Comparison of ENCODE assay signal across 24 cellular contexts in genomic region chr4:152686452-152687013, GRCh38. TPM values are rescaled to one million over a fixed set of nuclear protein-coding genes. Genes with fewer than 3 reads are reported as not detected.
DNase-seq lines count a peak whose midpoint lies in the region; ATAC-seq, FAIRE-seq and TF ChIP-seq lines count a peak whose summit lies in the region.
"Had no signal": no experiment of that assay in that cellular context is flagged by ENCODE, and none has a peak within 500 bp of the region (broad histone marks: within the 10 kb centered on the region; RNA-seq: fewer than 3 reads in every experiment).

No MANE protein-coding gene starts in this region.

- TF ChIP-seq EP300 in SK-N-SH (IDR thresholded peaks at IDR 0.05; ENCODE audit: borderline replicate concordance in 1 of 2, low read depth in 1 of 2, low read length in 1 of 2), result no peak

- peaks cover 0 to 1% (median 0%) of the 10 kb centered on the region in 11 donors for H3K9me3 Mint-ChIP-seq in naive thymus-derived CD4-positive, alpha-beta T cell
- H3K9me3 Mint-ChIP-seq: CD14-positive monocyte had no signal

- TF ChIP-seq RAD21 in SK-N-SH (IDR thresholded peaks at IDR 0.05; ENCODE audit: low read length), result no peak

- H3K4me2 ChIP-seq in SK-N-SH, result no peak overlapping the region

- H3F3A ChIP-seq in SK-N-SH (replicated peaks; ENCODE audit: insufficient read depth), result peaks cover under 1% of the 10 kb centered on the region

- CTCF ChIA-PET in naive thymus-derived CD4-positive, alpha-beta T cell (lab: Charles Lee), result no interaction called here
- CTCF ChIA-PET in SK-N-SH (lab: Yijun Ruan, JAX), result interaction anchor here (0.9 kb wide), 1 partner anchor 186 kb away, joined by 4 read pairs; no protein-coding TSS in a partner anchor

- H3K9me3 ChIP-seq in left ventricle myocardium inferior (replicated peaks) (no peaks in the 10 kb centered on the region), right atrium auricular region (no peaks in the 10 kb centered on the region), SK-N-SH (no peaks in the 10 kb centered on the region)
- no peaks in the 10 kb centered on the region for H3K9me3 ChIP-seq in naive thymus-derived CD4-positive, alpha-beta T cell (ENCODE audit: control insufficient read depth in 2 of 3, low read length in 3 of 3)
- H3K9me3 ChIP-seq: SJCRH30 had no signal

- peak; percentile 54 for ATAC-seq in naive thymus-derived CD4-positive, alpha-beta T cell
- ATAC-seq in HG03460 (IDR thresholded peaks at IDR 0.05; ENCODE audit: unreplicated experiment), result no peak

- H3K36me3 ChIP-seq in left ventricle myocardium inferior (no peaks in the 10 kb centered on the region), right atrium auricular region (no peaks in the 10 kb centered on the region), bronchial epithelial cell (ENCODE audit: control insufficient read depth, insufficient read depth, low read length) (no peaks in the 10 kb centered on the region), SK-N-SH (replicated peaks in 1 of 2; ENCODE audit: control insufficient read depth in 1 of 2, insufficient read depth in 2 of 2, low read length in 1 of 2) (no peaks in the 10 kb centered on the region)
- no peaks in the 10 kb centered on the region for H3K36me3 ChIP-seq in naive thymus-derived CD4-positive, alpha-beta T cell (ENCODE audit: control insufficient read depth in 2 of 3, insufficient read depth in 3 of 3, low read length in 3 of 3)
- H3K36me3 ChIP-seq: SJCRH30 had no signal

- POLR2A ChIA-PET in naive thymus-derived CD4-positive, alpha-beta T cell (lab: Charles Lee), result no interaction called here
- POLR2A ChIA-PET in SK-N-SH (lab: Yijun Ruan, JAX), result no interaction called here

- no peak overlapping the region for H3K9ac ChIP-seq in SK-N-SH

- H3K4me1 Mint-ChIP-seq in naive thymus-derived CD4-positive, alpha-beta T cell, result peaks cover 0 to 24% (median 0%) of the 10 kb centered on the region in 7 donors

- no peak overlapping the region for H2AFZ ChIP-seq in SK-N-SH (ENCODE audit: low read depth)

- no peaks in the 10 kb centered on the region for H3K9me2 ChIP-seq in SK-N-SH

- H3K4me1 ChIP-seq in left ventricle myocardium inferior (peaks cover 58% of the 10 kb centered on the region), right atrium auricular region (peaks cover 0 to 23% of the 10 kb centered on the region in 2 donors), SK-N-SH (ENCODE audit: control insufficient read depth in 1 of 2, insufficient read depth in 2 of 2, low read depth in 1 of 2, low read length in 1 of 2) (peaks cover 0 to 4% of the 10 kb centered on the region in 2 experiments; a peak in 2 of 4 replicates)
- no peaks in the 10 kb centered on the region for H3K4me1 ChIP-seq in naive thymus-derived CD4-positive, alpha-beta T cell (ENCODE audit: control insufficient read depth in 2 of 2, insufficient read depth in 2 of 2, low read length in 2 of 2)
- H3K4me1 ChIP-seq: SJCRH30 had no signal

- intact Hi-C loops in left ventricle myocardium inferior (cut with micrococcal nuclease), result no loop called here
- intact Hi-C loops in naive thymus-derived CD4-positive, alpha-beta T cell (cut with micrococcal nuclease), result no loop called here

- H4K20me1 ChIP-seq in SK-N-SH (ENCODE audit: insufficient read depth), result no peaks in the 10 kb centered on the region

- H3K27me3 ChIP-seq in left ventricle myocardium inferior (ENCODE audit: low read depth) (no peaks in the 10 kb centered on the region), right atrium auricular region (no peaks in the 10 kb centered on the region), bronchial epithelial cell (ENCODE audit: control insufficient read depth, insufficient read depth, low read length) (no peaks in the 10 kb centered on the region), SK-N-SH (ENCODE audit: insufficient read depth) (no peaks in the 10 kb centered on the region)
- no peaks in the 10 kb centered on the region for H3K27me3 ChIP-seq in naive thymus-derived CD4-positive, alpha-beta T cell (ENCODE audit: control insufficient read depth in 2 of 2, insufficient read depth in 2 of 2, low read length in 2 of 2)
- H3K27me3 ChIP-seq: SJCRH30 had no signal

- peak overlapping the region; percentile 12 for H3K27ac ChIP-seq in left ventricle myocardium inferior (replicated peaks)
- H3K27ac ChIP-seq in right atrium auricular region, result no peak overlapping the region
- no peak overlapping the region for H3K27ac ChIP-seq in naive thymus-derived CD4-positive, alpha-beta T cell (ENCODE audit: low read depth, low read length)
- no peak overlapping the region for H3K27ac ChIP-seq in SK-N-SH (ENCODE audit: low read depth in 2 of 2, low read length in 1 of 2)
- H3K27ac ChIP-seq: SJCRH30 had no signal

- no peaks in the 10 kb centered on the region for H3K79me2 ChIP-seq in SK-N-SH (ENCODE audit: insufficient read depth)

- no peaks in the 10 kb centered on the region for H3K36me3 Mint-ChIP-seq in naive thymus-derived CD4-positive, alpha-beta T cell
- H3K36me3 Mint-ChIP-seq: CD14-positive monocyte had no signal

- no peak overlapping the region for H3K4me3 Mint-ChIP-seq in naive thymus-derived CD4-positive, alpha-beta T cell
- H3K4me3 Mint-ChIP-seq: B cell, CD14-positive monocyte had no signal

- peak; percentile 62 for FAIRE-seq in bronchial epithelial cell (lab: Jason Lieb, UNC)
- FAIRE-seq: A204.1, D721Med, RCC 7860 had no signal

- no peak overlapping the region for H3K27ac Mint-ChIP-seq in naive thymus-derived CD4-positive, alpha-beta T cell
- H3K27ac Mint-ChIP-seq: B cell had no signal

- 81% methylated on average over 8 of the region's 8 CpGs for WGBS in SK-N-SH (ENCODE audit: low lambda C conversion rate)

- peaks cover 0 to 17% (median 5%) of the 10 kb centered on the region in 5 donors for H3K27me3 Mint-ChIP-seq in naive thymus-derived CD4-positive, alpha-beta T cell
- H3K27me3 Mint-ChIP-seq: B cell had no signal

- H3K4me3 ChIP-seq in left ventricle myocardium inferior, result no peak overlapping the region
- no peak overlapping the region for H3K4me3 ChIP-seq in right atrium auricular region
- H3K4me3 ChIP-seq in bronchial epithelial cell (ENCODE audit: low read depth, low read length), result no peak overlapping the region
- no peak overlapping the region for H3K4me3 ChIP-seq in naive thymus-derived CD4-positive, alpha-beta T cell (ENCODE audit: low read length)
- no peak overlapping the region for H3K4me3 ChIP-seq in SK-N-SH (ENCODE audit: low read depth in 2 of 2, low read length in 1 of 2)
- H3K4me3 ChIP-seq: SJCRH30 had no signal

- DNase-seq in left ventricle myocardium inferior, result no peak
- DNase-seq in right atrium auricular region (ENCODE audit: low spot score), result no peak
- DNase-seq in bronchial epithelial cell (ENCODE audit: low read depth), result no peak
- no peak for DNase-seq in naive thymus-derived CD4-positive, alpha-beta T cell
- DNase-seq in SK-N-SH, result no peak
- DNase-seq in DMS 273 treated with DMSO at 0.1 percent for 48 hours (lab: John Stamatoyannopoulos, UW), result no peak
- DNase-seq: EL; GF-D8; H7; Kasumi-1; NCI-H1092 treated with DMSO at 0.1 percent for 48 hours; NCI-H1436 treated with DMSO at 0.1 percent for 48 hours; NCI-H1930; NCI-H2227 treated with DMSO at 0.1 percent for 48 hours; NCI-H510A treated with DMSO at 0.1 percent for 48 hours; NCI-H774; NK-92 treated with Interleukin-12 subunit alpha and Interleukin-12 subunit beta, amount 100 ng/mL, for 24 hours; SJCRH30 had no signal

- TF ChIP-seq CTCF in left ventricle myocardium inferior (IDR thresholded peaks at IDR 0.05; ENCODE audit: borderline replicate concordance), result no peak
- no peak for TF ChIP-seq CTCF in right atrium auricular region (IDR thresholded peaks at IDR 0.05)
- TF ChIP-seq CTCF in bronchial epithelial cell (IDR thresholded peaks at IDR 0.05; ENCODE audit: insufficient read depth, low read length, severe bottlenecking), result no peak
- no peak for TF ChIP-seq CTCF in SK-N-SH (IDR thresholded peaks at IDR 0.05)

TF ChIP-seq in SK-N-SH, 30 proteins besides CTCF, POLR2A, EP300 and RAD21 (continues in another document):
- TF ChIP-seq REST (IDR thresholded peaks at IDR 0.05; ENCODE audit: low read depth, low read length), result no peak
- no peak for TF ChIP-seq TEAD4 (IDR thresholded peaks at IDR 0.05; ENCODE audit: borderline replicate concordance, insufficient read depth)

RNA-seq across cellular contexts. Expression of gene TMEM154, which starts 6.7 kb away (rescaled TPM):
- total RNA-seq in left ventricle myocardium inferior (1.4 TPM), right atrium auricular region (1 to 10 TPM; 1.4 to 2.0 TPM), bronchial epithelial cell (22.4 and 39.4 TPM in 2 replicates)
- 10 to 100 TPM; 21.3 to 46.8 (median 36.9) TPM for total RNA-seq in naive thymus-derived CD4-positive, alpha-beta T cell
- polyA plus RNA-seq in naive thymus-derived CD4-positive, alpha-beta T cell, result 10 to 100 TPM; 27.3 to 44.1 TPM
- 0.58 and 0.62 TPM in 2 replicates for polyA plus RNA-seq in SK-N-SH (2012; rRNA removed)
- polyA plus RNA-seq in SK-N-SH (2012; cell fraction: cytosol; rRNA removed), result 0.58 and 0.67 TPM in 2 replicates
- polyA plus RNA-seq in SK-N-SH (2012; cell fraction: nucleus; rRNA removed), result 0.46 and 0.86 TPM in 2 replicates
